In the genomic region with DNA sequence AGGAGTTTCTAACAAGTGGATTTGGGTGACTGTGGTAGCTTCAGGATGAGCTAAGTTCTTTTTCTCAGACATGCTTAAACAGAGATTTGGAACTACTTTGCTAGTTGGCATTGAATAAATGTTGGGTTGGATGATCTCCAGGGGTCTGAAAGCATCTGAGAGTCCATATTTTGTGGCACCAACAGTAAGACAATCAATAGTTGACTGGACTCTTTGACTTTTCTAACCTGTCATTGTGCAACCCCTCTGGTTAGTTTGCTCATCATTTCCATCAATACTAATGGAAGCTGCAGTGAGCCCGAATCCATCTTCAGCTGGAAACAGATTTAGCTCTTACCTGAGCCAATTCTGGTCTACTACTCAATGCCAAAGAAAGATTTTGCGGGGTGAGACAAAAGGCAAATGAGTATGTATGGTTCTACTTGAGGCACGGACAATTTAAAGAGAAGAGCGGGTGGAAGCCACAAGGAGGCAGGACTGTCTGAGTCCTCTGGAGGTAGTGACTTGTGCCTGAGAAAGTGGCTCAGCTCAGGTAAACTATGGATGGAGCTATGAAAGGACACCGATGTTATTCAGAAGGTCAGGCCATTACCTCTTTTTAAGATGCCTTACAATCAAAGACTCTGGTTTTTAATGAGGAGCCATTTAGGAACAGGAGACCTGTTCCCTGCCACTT, we compare ENCODE assay signal across 15 cellular contexts.
A peak's percentile ranks its signal among the peaks of the same experiment; 100 is the strongest.
DNase-seq lines count a peak whose midpoint lies in the region; ATAC-seq and TF ChIP-seq lines count a peak whose summit lies in the region.
"Had no signal": no experiment of that assay in that cellular context is flagged by ENCODE, and none has a peak within 500 bp of the region (broad histone marks: within the 10 kb centered on the region; RNA-seq: fewer than 3 reads in every experiment).

No MANE protein-coding gene starts in this region.

- 91 to 100% methylated on average over 2 to 4 of the region's 5 CpGs for WGBS in endodermal cell (ENCODE audit: insufficient coverage in 1 of 2, insufficient read length in 1 of 2), 2 experiments
- 38% methylated on average over 5 of the region's 5 CpGs for WGBS in liver

- no peak overlapping the region for H3K4me3 ChIP-seq in OCI-LY7 (ENCODE audit: low read depth, low read length, poor library complexity, severe bottlenecking)
- no peak overlapping the region for H3K4me3 ChIP-seq in endodermal cell (ENCODE audit: low read length)
- H3K4me3 ChIP-seq in liver (ENCODE audit: low read depth in 1 of 3, low read length in 3 of 3), result no peak overlapping the region
- no peak overlapping the region for H3K4me3 ChIP-seq in SJCRH30
- H3K4me3 ChIP-seq: HAP-1 had no signal

- no peak for TF ChIP-seq CTCF in OCI-LY7 (conservative IDR thresholded peaks at IDR 0.05; ENCODE audit: low read length)
- peak; percentile 42 for TF ChIP-seq CTCF in endodermal cell (conservative IDR thresholded peaks at IDR 0.05)
- no peak for TF ChIP-seq CTCF in liver (IDR thresholded peaks at IDR 0.05; ENCODE audit: low read depth, low read length, missing input control)

- H3K27me3 ChIP-seq in endodermal cell (ENCODE audit: control insufficient read depth, insufficient read depth, low read length, poor library complexity, severe bottlenecking) (no peaks in the 10 kb centered on the region), liver (ENCODE audit: control insufficient read depth in 4 of 4, insufficient read depth in 4 of 4, low read length in 3 of 4) (peaks cover 0 to 8% (median 0%) of the 10 kb centered on the region in 4 donors), SJCRH30 (no peaks in the 10 kb centered on the region)

- H3K9me3 Mint-ChIP-seq in endodermal cell, result peaks cover 33% of the 10 kb centered on the region
- H3K9me3 Mint-ChIP-seq: CD8-positive, alpha-beta T cell; HFFc6 had no signal

- no TSS peak for BruUV-seq in OCI-LY7 (replicated peaks; lab: Mats Ljungman, UMichigan)

- intact Hi-C loops in OCI-LY7 (cut with micrococcal nuclease; ENCODE audit: unreplicated experiment), result no loop called here

- peak; percentile 39 to 66 for TF ChIP-seq RAD21 in liver (IDR thresholded peaks at IDR 0.05)

- no peaks in the 10 kb centered on the region for H3K79me2 ChIP-seq in OCI-LY7 (ENCODE audit: insufficient read depth, low read depth, low read length)

- CTCF ChIA-PET in OCI-LY7 (lab: Charles Lee; ENCODE audit: unreplicated experiment), result no interaction called here

- H3K4me1 Mint-ChIP-seq in endodermal cell, result no peaks in the 10 kb centered on the region

- no peak overlapping the region; the same call in 1 of the 2 replicates for H3K4me2 ChIP-seq in OCI-LY7 (ENCODE audit: low read length)

- POLR2A ChIA-PET in OCI-LY7 (lab: Charles Lee), result interaction anchor here (0.6 to 1.2 kb wide), 2 partner anchors 71 to 116 kb away, joined by 3 read pairs; no protein-coding TSS in a partner anchor

- no peak overlapping the region for H3K27ac Mint-ChIP-seq in endodermal cell
- H3K27ac Mint-ChIP-seq: CD8-positive, alpha-beta T cell; HFFc6 had no signal

- H3K4me1 ChIP-seq in OCI-LY7 (ENCODE audit: insufficient read depth, low read length, poor library complexity, severe bottlenecking) (peaks cover 14% of the 10 kb centered on the region), endodermal cell (ENCODE audit: control insufficient read depth, insufficient read depth, low read length) (no peaks in the 10 kb centered on the region), liver (ENCODE audit: control insufficient read depth in 4 of 4, insufficient read depth in 4 of 4, low read length in 3 of 4) (peaks cover 7 to 36% (median 31%) of the 10 kb centered on the region in 4 donors), SJCRH30 (peaks cover 13% of the 10 kb centered on the region)
- H3K4me1 ChIP-seq: Caco-2, HAP-1 had no signal

- no peak for DNase-seq in OCI-LY7 (ENCODE audit: low spot score)
- DNase-seq in endodermal cell, result no peak
- DNase-seq in NCI-H748 treated with DMSO at 0.1 percent for 48 hours (lab: John Stamatoyannopoulos, UW), result no peak
- no peak for DNase-seq in NCI-H82 (lab: John Stamatoyannopoulos, UW)
- DNase-seq in SJCRH30, result no peak
- DNase-seq: C1 segment of cervical spinal cord; Caco-2; CD8-positive, alpha-beta T cell; DMS153; DND-41; GOT3; HFFc6 had no signal

- H3K9me2 ChIP-seq in OCI-LY7 (ENCODE audit: insufficient read depth, low read length), result no peaks in the 10 kb centered on the region

- peak overlapping the region; percentile 78; the same call in 1 of the 2 replicates for H2AFZ ChIP-seq in OCI-LY7 (ENCODE audit: low read length)

- no peaks in the 10 kb centered on the region for H3K9me3 ChIP-seq in OCI-LY7 (ENCODE audit: low read length)
- H3K9me3 ChIP-seq in endodermal cell (ENCODE audit: control insufficient read depth, low read length), result no peaks in the 10 kb centered on the region
- H3K9me3 ChIP-seq in liver (ENCODE audit: control insufficient read depth in 4 of 4, low read length in 3 of 4), result no peaks in the 10 kb centered on the region
- no peaks in the 10 kb centered on the region for H3K9me3 ChIP-seq in SJCRH30 (replicated peaks)
- H3K9me3 ChIP-seq: Caco-2, HAP-1 had no signal

- no peaks in the 10 kb centered on the region for H3K36me3 ChIP-seq in OCI-LY7 (ENCODE audit: insufficient read depth, low read length)
- H3K36me3 ChIP-seq in endodermal cell (ENCODE audit: control insufficient read depth, insufficient read depth, low read length), result no peaks in the 10 kb centered on the region
- H3K36me3 ChIP-seq in liver (ENCODE audit: control insufficient read depth in 4 of 4, insufficient read depth in 3 of 4, low read depth in 1 of 4, low read length in 3 of 4), result no peaks in the 10 kb centered on the region
- H3K36me3 ChIP-seq in SJCRH30, result no peaks in the 10 kb centered on the region
- H3K36me3 ChIP-seq: HAP-1 had no signal

- no peak for ATAC-seq in HG03045 (IDR thresholded peaks at IDR 0.05; ENCODE audit: unreplicated experiment)
- ATAC-seq: CD8-positive, alpha-beta T cell had no signal

- no peaks in the 10 kb centered on the region for H3K36me3 Mint-ChIP-seq in endodermal cell (ENCODE audit: low read depth)
- H3K36me3 Mint-ChIP-seq: CD8-positive, alpha-beta T cell had no signal

- no peaks in the 10 kb centered on the region for H4K20me1 ChIP-seq in OCI-LY7 (ENCODE audit: insufficient read depth, low read length)

- H3K4me3 Mint-ChIP-seq in endodermal cell, result no peak overlapping the region
- H3K4me3 Mint-ChIP-seq: CD8-positive, alpha-beta T cell; HFFc6 had no signal

- H3K27ac ChIP-seq in OCI-LY7 (ENCODE audit: low read depth, low read length, poor library complexity, severe bottlenecking) (no peak overlapping the region), endodermal cell (ENCODE audit: low read depth, low read length) (no peak overlapping the region), liver (ENCODE audit: low read depth in 1 of 2, low read length in 2 of 2) (peak overlapping the region in 1 of 2 donors; percentile 19), SJCRH30 (no peak overlapping the region)

- H3K9ac ChIP-seq in endodermal cell (ENCODE audit: extremely low read depth, low read length, poor library complexity, severe bottlenecking) (no peak overlapping the region), liver (ENCODE audit: low read depth in 1 of 2, low read length in 2 of 2) (no peak overlapping the region)

- no peaks in the 10 kb centered on the region for H3K27me3 Mint-ChIP-seq in endodermal cell (ENCODE audit: insufficient read depth)

TF ChIP-seq in liver, 16 proteins besides CTCF, POLR2A, EP300 and RAD21 (continues in another document):
- peak; percentile 81 to 85 for TF ChIP-seq JUND (IDR thresholded peaks at IDR 0.05)
- peak in 1 of 2 donors; percentile 38 for TF ChIP-seq EGR1 (IDR thresholded peaks at IDR 0.05; ENCODE audit: low read depth in 2 of 2)
- TF ChIP-seq, protein P1, sequence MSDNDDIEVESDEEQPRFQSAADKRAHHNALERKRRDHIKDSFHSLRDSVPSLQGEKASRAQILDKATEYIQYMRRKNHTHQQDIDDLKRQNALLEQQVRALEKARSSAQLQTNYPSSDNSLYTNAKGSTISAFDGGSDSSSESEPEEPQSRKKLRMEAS (IDR thresholded peaks at IDR 0.05), result no peak
- TF ChIP-seq YY1 (IDR thresholded peaks at IDR 0.05), result peak; percentile 72
- peak; percentile 89 for TF ChIP-seq NR2F2 (IDR thresholded peaks at IDR 0.05)
- TF ChIP-seq GABPA (IDR thresholded peaks at IDR 0.05 in 1 of 2, conservative IDR thresholded peaks at IDR 0.05 in 1 of 2), result no peak
- TF ChIP-seq, protein P2, sequence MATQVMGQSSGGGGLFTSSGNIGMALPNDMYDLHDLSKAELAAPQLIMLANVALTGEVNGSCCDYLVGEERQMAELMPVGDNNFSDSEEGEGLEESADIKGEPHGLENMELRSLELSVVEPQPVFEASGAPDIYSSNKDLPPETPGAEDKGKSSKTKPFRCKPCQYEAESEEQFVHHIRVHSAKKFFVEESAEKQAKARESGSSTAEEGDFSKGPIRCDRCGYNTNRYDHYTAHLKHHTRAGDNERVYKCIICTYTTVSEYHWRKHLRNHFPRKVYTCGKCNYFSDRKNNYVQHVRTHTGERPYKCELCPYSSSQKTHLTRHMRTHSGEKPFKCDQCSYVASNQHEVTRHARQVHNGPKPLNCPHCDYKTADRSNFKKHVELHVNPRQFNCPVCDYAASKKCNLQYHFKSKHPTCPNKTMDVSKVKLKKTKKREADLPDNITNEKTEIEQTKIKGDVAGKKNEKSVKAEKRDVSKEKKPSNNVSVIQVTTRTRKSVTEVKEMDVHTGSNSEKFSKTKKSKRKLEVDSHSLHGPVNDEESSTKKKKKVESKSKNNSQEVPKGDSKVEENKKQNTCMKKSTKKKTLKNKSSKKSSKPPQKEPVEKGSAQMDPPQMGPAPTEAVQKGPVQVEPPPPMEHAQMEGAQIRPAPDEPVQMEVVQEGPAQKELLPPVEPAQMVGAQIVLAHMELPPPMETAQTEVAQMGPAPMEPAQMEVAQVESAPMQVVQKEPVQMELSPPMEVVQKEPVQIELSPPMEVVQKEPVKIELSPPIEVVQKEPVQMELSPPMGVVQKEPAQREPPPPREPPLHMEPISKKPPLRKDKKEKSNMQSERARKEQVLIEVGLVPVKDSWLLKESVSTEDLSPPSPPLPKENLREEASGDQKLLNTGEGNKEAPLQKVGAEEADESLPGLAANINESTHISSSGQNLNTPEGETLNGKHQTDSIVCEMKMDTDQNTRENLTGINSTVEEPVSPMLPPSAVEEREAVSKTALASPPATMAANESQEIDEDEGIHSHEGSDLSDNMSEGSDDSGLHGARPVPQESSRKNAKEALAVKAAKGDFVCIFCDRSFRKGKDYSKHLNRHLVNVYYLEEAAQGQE (IDR thresholded peaks at IDR 0.05), result no peak
- peak; percentile 87 to 96 for TF ChIP-seq HNF4A (conservative IDR thresholded peaks at IDR 0.05)
- TF ChIP-seq HNF4G (IDR thresholded peaks at IDR 0.05), result peak; percentile 81
- peak; percentile 86 to 90 for TF ChIP-seq RXRA (IDR thresholded peaks at IDR 0.05)
- TF ChIP-seq, protein P3, sequence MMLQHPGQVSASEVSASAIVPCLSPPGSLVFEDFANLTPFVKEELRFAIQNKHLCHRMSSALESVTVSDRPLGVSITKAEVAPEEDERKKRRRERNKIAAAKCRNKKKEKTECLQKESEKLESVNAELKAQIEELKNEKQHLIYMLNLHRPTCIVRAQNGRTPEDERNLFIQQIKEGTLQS (IDR thresholded peaks at IDR 0.05), result peak; percentile 77
- peak; percentile 70 for TF ChIP-seq SP1 (IDR thresholded peaks at IDR 0.05)
- no peak for TF ChIP-seq FOXA1 (IDR thresholded peaks at IDR 0.05)
